8 cellular contexts compared by ENCODE assay signal in genomic region chr11:31509412-31510345, GRCh38. TPM values are rescaled to one million over a fixed set of nuclear protein-coding genes. Genes with fewer than 3 reads are reported as not detected.
DNase-seq lines count a peak whose midpoint lies in the region; ATAC-seq and TF ChIP-seq lines count a peak whose summit lies in the region.

Gene ELP4 (plus strand): TSS chr11:31509767. CDS start chr11:31509785, 18 bp downstream.
Gene IMMP1L (minus strand): TSS chr11:31509622. CDS start chr11:31463276, 46,346 bp downstream.

- H3K4ac ChIP-seq in trophoblast cell (ENCODE audit: low read depth, low read length): no peak within 1 kb of the TSS

- intact Hi-C loops in transverse colon (cut with DNase I; ENCODE audit: low total_unique reads): no loop called here

- peak within 1 kb of the TSS; percentile 12 for H2BK120ac ChIP-seq in trophoblast cell (ENCODE audit: insufficient read depth, low read length, poor library complexity)

- H3K27me3 ChIP-seq in cardiac muscle cell (no peaks in the 10 kb centered on the region), trophoblast cell (ENCODE audit: insufficient read depth, low read length) (no peaks in the 10 kb centered on the region), transverse colon (no peaks in the 10 kb centered on the region)

- peak within 1 kb of the TSS; percentile 76 for H3K14ac ChIP-seq in trophoblast cell (ENCODE audit: low read length)

- H3K27ac ChIP-seq in cardiac muscle cell: peak within 1 kb of the TSS; percentile 92
- peak within 1 kb of the TSS; percentile 72 for H3K27ac ChIP-seq in trophoblast cell (ENCODE audit: low read depth, low read length)
- peak within 1 kb of the TSS; percentile 78 to 88 (median 84) for H3K27ac ChIP-seq in transverse colon

- peak within 1 kb of the TSS; percentile 67 for H4K91ac ChIP-seq in trophoblast cell (ENCODE audit: low read depth, low read length)

- H3K4me1 ChIP-seq in cardiac muscle cell (ENCODE audit: low read depth): peaks cover 10% of the 10 kb centered on the region
- no peaks in the 10 kb centered on the region for H3K4me1 ChIP-seq in trophoblast cell (ENCODE audit: control insufficient read depth in 1 of 2, insufficient read depth in 2 of 2, low read length in 2 of 2)
- H3K4me1 ChIP-seq in transverse colon: peaks cover 3 to 32% (median 22%) of the 10 kb centered on the region in 4 donors

- peaks cover 4% of the 10 kb centered on the region for H3K79me1 ChIP-seq in trophoblast cell (ENCODE audit: low read length)

- no peak within 1 kb of the TSS for H2BK12ac ChIP-seq in trophoblast cell (ENCODE audit: low read length)

- H2AK5ac ChIP-seq in trophoblast cell (ENCODE audit: low read length): no peak within 1 kb of the TSS

- ATAC-seq in HG02759 (IDR thresholded peaks at IDR 0.05; ENCODE audit: unreplicated experiment): peak; percentile 100

- peak; percentile 94 for DNase-seq in GM12864 (ENCODE audit: low read depth)
- DNase-seq in NCI-H1417 (lab: John Stamatoyannopoulos, UW): peak; percentile 95 to 99 (median 99)
- peak; percentile 75 to 89 for DNase-seq in SW 1271 (lab: John Stamatoyannopoulos, UW)
- DNase-seq in activated naive CD8-positive, alpha-beta T cell treated with anti-CD3 and anti-CD28 coated beads, Interleukin-2, amount 50 U/mL, for 16 hours (ENCODE audit: low read depth, low spot score): peak; percentile 86
- DNase-seq in cardiac muscle cell (ENCODE audit: low read depth in 1 of 2, low spot score in 1 of 2): peak; percentile 96 to 98
- DNase-seq in trophoblast cell: peak; percentile 97 to 99
- peak; percentile 97 for DNase-seq in transverse colon

- H3K4me3 ChIP-seq in GM12864 (ENCODE audit: low read depth, low read length) (peak within 1 kb of the TSS; percentile 96), cardiac muscle cell (peak within 1 kb of the TSS; percentile 86), trophoblast cell (ENCODE audit: low read depth, low read length) (peak within 1 kb of the TSS; percentile 98), transverse colon (peak within 1 kb of the TSS; percentile 62 to 81 (median 76))

- H3K18ac ChIP-seq in trophoblast cell (ENCODE audit: low read length): no peak within 1 kb of the TSS

- peak within 1 kb of the TSS; percentile 77 for H3K23ac ChIP-seq in trophoblast cell (ENCODE audit: low read length)

- no peaks in the 10 kb centered on the region for H3K36me3 ChIP-seq in cardiac muscle cell
- no peaks in the 10 kb centered on the region for H3K36me3 ChIP-seq in trophoblast cell (ENCODE audit: control insufficient read depth in 1 of 2, insufficient read depth in 2 of 2, low read length in 2 of 2)
- peaks cover 0 to 5% (median 0%) of the 10 kb centered on the region in 4 donors for H3K36me3 ChIP-seq in transverse colon

- TF ChIP-seq EP300 in transverse colon (IDR thresholded peaks at IDR 0.05; ENCODE audit: low read depth): no peak

- peak within 1 kb of the TSS; percentile 37 for H4K12ac ChIP-seq in trophoblast cell (ENCODE audit: low read depth, low read length)

- H3K79me2 ChIP-seq in trophoblast cell (ENCODE audit: control insufficient read depth, insufficient read depth, low read length, poor library complexity): peaks cover 2% of the 10 kb centered on the region

- H3K4me2 ChIP-seq in trophoblast cell (ENCODE audit: low read length): peak within 1 kb of the TSS; percentile 85

- no peak for TF ChIP-seq CTCF in GM12864 (IDR thresholded peaks at IDR 0.05; ENCODE audit: low read depth, low read length, missing control alignments)
- TF ChIP-seq CTCF in cardiac muscle cell (IDR thresholded peaks at IDR 0.05; ENCODE audit: low read depth, low read length): no peak
- TF ChIP-seq CTCF in transverse colon (IDR thresholded peaks at IDR 0.05): no peak

- no peaks in the 10 kb centered on the region for H3K9me3 ChIP-seq in cardiac muscle cell (ENCODE audit: low read depth)
- H3K9me3 ChIP-seq in trophoblast cell (ENCODE audit: insufficient read depth, low read depth, low read length): peaks cover 3% of the 10 kb centered on the region
- H3K9me3 ChIP-seq in transverse colon: no peaks in the 10 kb centered on the region

- peak; percentile 62 for TF ChIP-seq POLR2A in transverse colon (IDR thresholded peaks at IDR 0.05)

- H4K8ac ChIP-seq in trophoblast cell (ENCODE audit: low read depth, low read length): peak within 1 kb of the TSS; percentile 86

- peak within 1 kb of the TSS; percentile 68 for H2AFZ ChIP-seq in trophoblast cell (ENCODE audit: insufficient read depth, low read length, poor library complexity)

- no CpG with 5 or more reads among the region's 47 CpGs for WGBS in trophoblast cell (ENCODE audit: extremely low coverage, insufficient coverage, insufficient read length)
- 0% methylated on average over 15 to 44 of the region's 47 CpGs for WGBS in transverse colon (ENCODE audit: low coverage in 1 of 2), 2 donors

- H2BK5ac ChIP-seq in trophoblast cell (ENCODE audit: low read depth, low read length, poor library complexity): peak within 1 kb of the TSS; percentile 11

- in situ Hi-C loops in transverse colon (cut with MboI; ENCODE audit: low pct_ligation_motif_present in 1 of 4, low pct_unique_long_range_greater_than_20kb in 1 of 4, low sequenced_read_pairs in 3 of 4): no loop called here

- peak within 1 kb of the TSS; percentile 93 for H3K9ac ChIP-seq in trophoblast cell (ENCODE audit: low read length)

RNA-seq across cellular contexts. Expression of gene ELP4, which starts in this region (rescaled TPM):
- total RNA-seq in cardiac muscle cell (22.1 and 28.7 TPM in 2 replicates), transverse colon (10 to 100 TPM; 14.2 to 46.4 (median 23.6) TPM)
- polyA plus RNA-seq in cardiac muscle cell: 16.6 and 28.5 TPM in 2 replicates
- polyA plus RNA-seq in trophoblast cell (2013): 12.7 and 13.4 TPM in 2 replicates

RNA-seq across cellular contexts. Expression of gene IMMP1L, which starts in this region (rescaled TPM):
- total RNA-seq in cardiac muscle cell: 35.5 and 110 TPM in 2 replicates
- polyA plus RNA-seq in cardiac muscle cell: 113 and 140 TPM in 2 replicates
- polyA plus RNA-seq in trophoblast cell (2013): 17.2 and 17.3 TPM in 2 replicates
- total RNA-seq in transverse colon: 10 to 100 TPM in 2 of 4 donors, under 1 TPM in 1, not detected in 1; 0.80 to 46.8 (median 13.8) TPM

Comparison
In these comparisons a context has a peak if more than half of its experiments do, and no peak if none do; other contexts are left out.
1. Peak in every context shown above with its lines: DNase-seq, ATAC-seq, H3K4me3 ChIP-seq and H3K27ac ChIP-seq.